Comparison of ENCODE assay signal across 12 cellular contexts in genomic region chr11:123219066-123219697, GRCh38. TPM values are rescaled to one million over a fixed set of nuclear protein-coding genes. Genes with fewer than 3 reads are reported as not detected.
A peak's percentile ranks its signal among the peaks of the same experiment; 100 is the strongest.
DNase-seq lines count a peak whose midpoint lies in the region; ATAC-seq and TF ChIP-seq lines count a peak whose summit lies in the region.
"Had no signal": no experiment of that assay in that cellular context is flagged by ENCODE, and none has a peak within 500 bp of the region (broad histone marks: within the 10 kb centered on the region; RNA-seq: fewer than 3 reads in every experiment).

No MANE protein-coding gene starts in this region.

- no peaks in the 10 kb centered on the region for H3K36me3 ChIP-seq in HCT116 (ENCODE audit: control insufficient read depth in 1 of 2, insufficient read depth in 2 of 2, low read length in 2 of 2)
- H3K36me3 ChIP-seq in mesendoderm (ENCODE audit: control insufficient read depth, insufficient read depth, low read length): no peaks in the 10 kb centered on the region
- no peaks in the 10 kb centered on the region for H3K36me3 ChIP-seq in urinary bladder (ENCODE audit: insufficient read depth)
- H3K36me3 ChIP-seq in mammary epithelial cell (ENCODE audit: insufficient read depth, low read length): no peaks in the 10 kb centered on the region
- H3K36me3 ChIP-seq: uterus had no signal

- ATAC-seq in HCT116: peak; percentile 63
- no peak for ATAC-seq in HG02798 (IDR thresholded peaks at IDR 0.05; ENCODE audit: poor library complexity, unreplicated experiment)
- no peak for ATAC-seq in HG03196 (IDR thresholded peaks at IDR 0.05; ENCODE audit: unreplicated experiment)

- H3K18ac ChIP-seq in mesendoderm (ENCODE audit: low read length): peak overlapping the region; percentile 20

- no peak overlapping the region for H4K5ac ChIP-seq in mesendoderm (ENCODE audit: low read length)

- no peak overlapping the region for H3K23ac ChIP-seq in mesendoderm (ENCODE audit: low read length)

- TF ChIP-seq POLR2A in HCT116 (IDR thresholded peaks at IDR 0.05; ENCODE audit: borderline replicate concordance, extremely low read depth, insufficient read depth, insufficient read length): no peak

- intact Hi-C loops in HCT116 (cut with micrococcal nuclease) (no loop called here), mammary epithelial cell (cut with micrococcal nuclease) (no loop called here)

- peaks cover 4 to 25% of the 10 kb centered on the region in 2 experiments for H3K4me1 ChIP-seq in HCT116 (ENCODE audit: control insufficient read depth in 1 of 2, insufficient read depth in 2 of 2, low read length in 2 of 2)
- peaks cover 7% of the 10 kb centered on the region for H3K4me1 ChIP-seq in mesendoderm (ENCODE audit: control insufficient read depth, low read depth, low read length)
- peaks cover 2% of the 10 kb centered on the region for H3K4me1 ChIP-seq in urinary bladder (ENCODE audit: insufficient read depth)
- H3K4me1 ChIP-seq in mammary epithelial cell (ENCODE audit: insufficient read depth, low read length): peaks cover 6% of the 10 kb centered on the region
- H3K4me1 ChIP-seq: uterus had no signal

- H2BK5ac ChIP-seq in mesendoderm (ENCODE audit: low read length): peak overlapping the region; percentile 69

- no peak overlapping the region for H3K4me3 Mint-ChIP-seq in brain

- H3K27ac ChIP-seq in HCT116 (ENCODE audit: low read depth, low read length): no peak overlapping the region
- H3K27ac ChIP-seq in mesendoderm (ENCODE audit: low read depth, low read length): peak overlapping the region; percentile 2
- H3K27ac ChIP-seq in urinary bladder (ENCODE audit: low read depth): peak overlapping the region; percentile 48
- H3K27ac ChIP-seq in mammary epithelial cell (ENCODE audit: insufficient read depth, low read depth, low read length): no peak overlapping the region
- H3K27ac ChIP-seq: uterus had no signal

- RAD21 ChIA-PET in HCT116 (lab: Charles Lee; ENCODE audit: low non-redundant PET in 1 of 2, low total read pairs in 2 of 2, uncharacterized antibody in 2 of 2, unreplicated experiment in 2 of 2): no interaction called here

- H3K27me3 ChIP-seq in HCT116 (ENCODE audit: insufficient read depth, low read length) (no peaks in the 10 kb centered on the region), mesendoderm (ENCODE audit: insufficient read depth, low read length, poor library complexity) (no peaks in the 10 kb centered on the region), mammary epithelial cell (ENCODE audit: insufficient read depth, low read length) (no peaks in the 10 kb centered on the region)
- H3K27me3 ChIP-seq: uterus had no signal

- H4K20me1 ChIP-seq in HCT116 (ENCODE audit: insufficient read depth): no peaks in the 10 kb centered on the region
- no peaks in the 10 kb centered on the region for H4K20me1 ChIP-seq in mammary epithelial cell (ENCODE audit: insufficient read depth, low read length)

- H2BK120ac ChIP-seq in mesendoderm (ENCODE audit: low read depth, low read length): no peak overlapping the region

- peaks cover 16% of the 10 kb centered on the region for H3K4me1 Mint-ChIP-seq in brain

- POLR2A ChIA-PET in HCT116 (lab: Charles Lee): interaction anchor here (1.4 kb wide), 1 partner anchor 10 kb away, joined by 4 read pairs; no protein-coding TSS in a partner anchor

- H3K79me1 ChIP-seq in mesendoderm (ENCODE audit: low read length): no peaks in the 10 kb centered on the region

- peak overlapping the region in 3 of 5 experiments; percentile 54 to 65 (median 56) for H3K27ac Mint-ChIP-seq in brain

- H3K79me2 ChIP-seq in HCT116 (ENCODE audit: insufficient read depth, low read length) (no peaks in the 10 kb centered on the region), mesendoderm (ENCODE audit: control insufficient read depth, insufficient read depth, low read length) (no peaks in the 10 kb centered on the region), mammary epithelial cell (ENCODE audit: insufficient read depth, low read length) (no peaks in the 10 kb centered on the region)

- peaks cover 4% of the 10 kb centered on the region for H3K27me3 Mint-ChIP-seq in brain

- peak overlapping the region; percentile 59 for H2AFZ ChIP-seq in HCT116 (ENCODE audit: low read depth, low read length, poor library complexity, severe bottlenecking)
- H2AFZ ChIP-seq in mammary epithelial cell (ENCODE audit: low read depth, low read length): no peak overlapping the region

- H3K4me2 ChIP-seq in HCT116 (ENCODE audit: low read length) (peak overlapping the region; percentile 56), mesendoderm (ENCODE audit: low read length) (no peak overlapping the region), mammary epithelial cell (ENCODE audit: insufficient read depth, low read depth, low read length) (no peak overlapping the region)

- H3K56ac ChIP-seq in mesendoderm (ENCODE audit: low read length): peak overlapping the region; percentile 58

- no peaks in the 10 kb centered on the region for H3K9me2 ChIP-seq in HCT116 (ENCODE audit: insufficient read depth)

- H3K4me3 ChIP-seq in HCT116 (replicated peaks in 1 of 2; ENCODE audit: low read depth in 1 of 2, low read length in 2 of 2): no peak overlapping the region
- H3K4me3 ChIP-seq in mesendoderm (ENCODE audit: low read length): no peak overlapping the region
- H3K4me3 ChIP-seq in urinary bladder (ENCODE audit: low read depth, low read length): no peak overlapping the region
- no peak overlapping the region for H3K4me3 ChIP-seq in mammary epithelial cell (replicated peaks in 1 of 3; ENCODE audit: insufficient read depth in 1 of 3, low read depth in 2 of 3, low read length in 3 of 3)
- H3K4me3 ChIP-seq: uterus had no signal

- peaks cover 8 to 19% (median 15%) of the 10 kb centered on the region in 5 experiments for H3K9me3 Mint-ChIP-seq in brain

- H2BK15ac ChIP-seq in mesendoderm (replicated peaks; ENCODE audit: low read depth): no peak overlapping the region

- no CpG with 5 or more reads among the region's 9 CpGs for WGBS in mesendoderm (ENCODE audit: extremely low coverage, insufficient coverage, low lambda C conversion rate)
- 58% methylated on average over 9 of the region's 9 CpGs for WGBS in urinary bladder
- WGBS in mammary epithelial cell (ENCODE audit: low coverage, missing lambda C conversion rate): 94% methylated on average over 8 of the region's 9 CpGs

- BruUV-seq in HCT116 (replicated peaks; lab: Mats Ljungman, UMichigan) (no TSS peak), mammary epithelial cell (replicated peaks; lab: Mats Ljungman, UMichigan) (no TSS peak)

- CTCF ChIA-PET in HCT116 (lab: Charles Lee): interaction anchor here (1.1 kb wide), 1 partner anchor 16 kb away, joined by 5 read pairs; no protein-coding TSS in a partner anchor
- CTCF ChIA-PET in mammary epithelial cell (lab: Charles Lee; ENCODE audit: low non-redundant PET): no interaction called here

- dilution Hi-C loops in mammary epithelial cell (cut with HindIII; ENCODE audit: low sequenced_read_pairs): no loop called here

- H3K4ac ChIP-seq in mesendoderm (ENCODE audit: low read depth, low read length): peak overlapping the region; percentile 41

- no peaks in the 10 kb centered on the region; a peak in 1 of 4 replicates for H3K9me3 ChIP-seq in HCT116 (ENCODE audit: control insufficient read depth in 1 of 2, insufficient read depth in 1 of 2, low read depth in 1 of 2, low read length in 2 of 2)
- no peaks in the 10 kb centered on the region for H3K9me3 ChIP-seq in mammary epithelial cell (replicated peaks; ENCODE audit: insufficient read depth, low read length)

- in situ Hi-C loops in mammary epithelial cell (cut with MboI; ENCODE audit: low sequenced_read_pairs in 2 of 2): no loop called here

- H3K9ac ChIP-seq in HCT116 (ENCODE audit: low read length): no peak overlapping the region
- H3K9ac ChIP-seq in mesendoderm (ENCODE audit: low read length): no peak overlapping the region
- H3K9ac ChIP-seq in mammary epithelial cell (ENCODE audit: insufficient read depth, low read length): no peak overlapping the region

- no peak overlapping the region for H4K8ac ChIP-seq in mesendoderm (ENCODE audit: low read depth, low read length)

- TF ChIP-seq CTCF in HCT116 (IDR thresholded peaks at IDR 0.05 in 2 of 3, conservative IDR thresholded peaks at IDR 0.05 in 1 of 3; ENCODE audit: borderline replicate concordance in 1 of 3, insufficient read depth in 1 of 3, low read depth in 2 of 3, low read length in 2 of 3): no peak
- no peak for TF ChIP-seq CTCF in brain (conservative IDR thresholded peaks at IDR 0.05)
- TF ChIP-seq CTCF in mammary epithelial cell (conservative IDR thresholded peaks at IDR 0.05 in 1 of 2, IDR thresholded peaks at IDR 0.05 in 1 of 2; ENCODE audit: extremely low read depth in 1 of 2, insufficient read depth in 1 of 2, low read depth in 1 of 2, low read length in 2 of 2): no peak

- H3K36me3 Mint-ChIP-seq in brain: no peaks in the 10 kb centered on the region

- DNase-seq in HCT116 (ENCODE audit: low read depth, low spot score) (no peak), mesendoderm (no peak), mammary epithelial cell (no peak)
- DNase-seq: activated gamma-delta T cell, H7, NCI-H2171 treated with DMSO at 0.1 percent for 48 hours, posterior cingulate gyrus, uterus had no signal

- peak overlapping the region; percentile 84 for H2AK5ac ChIP-seq in mesendoderm (ENCODE audit: low read length)

- no peak for TF ChIP-seq RAD21 in HCT116 (IDR thresholded peaks at IDR 0.05; ENCODE audit: low read depth)

TF ChIP-seq in HCT116, 20 proteins besides CTCF, POLR2A, EP300 and RAD21:
- no peak for TF ChIP-seq SIN3A (IDR thresholded peaks at IDR 0.05; ENCODE audit: low read depth)

RNA-seq across cellular contexts. Expression of gene CLMP, which starts 24.1 kb away (rescaled TPM):
- total RNA-seq in HCT116 (2021; ENCODE audit: unreplicated experiment) (3.2 TPM), urinary bladder (46.0 TPM), mammary epithelial cell (100 to 1,000 TPM; 110 to 175 TPM)
- polyA plus RNA-seq in HCT116 (2012): 0.51 and 0.90 TPM in 2 replicates
- polyA plus RNA-seq in brain (ENCODE audit: insufficient read depth, low read depth, low replicate concordance) (17.6 TPM), urinary bladder (41.0 TPM), mammary epithelial cell (95.5 TPM)
- 35.1 TPM for polyA plus RNA-seq in mesendoderm (2013, experiment 1 of 2)
- polyA plus RNA-seq in mesendoderm (2013, experiment 2 of 2): 38.9 TPM
- 121 TPM for polyA minus RNA-seq in mammary epithelial cell

Comparison
In these comparisons a context has a peak if more than half of its experiments do, and no peak if none do; other contexts are left out.
1. H3K27ac ChIP-seq: peak in mesendoderm (single experiment) and urinary bladder (single experiment); none in HCT116 (single experiment) and mammary epithelial cell (single experiment).
2. RNA of gene CLMP, which starts 24.1 kb away (total RNA-seq): 110 to 175 TPM in mammary epithelial cell and 46.0 TPM in urinary bladder (single experiment); 3.2 TPM in HCT116 (single experiment); every median in the first group is over 10 times any median in the second.